1 cellular context compared by ENCODE assay signal in genomic region chr4:8439168-8439567, GRCh38.
TF ChIP-seq lines count a peak whose summit lies in the region.

No MANE protein-coding gene starts in this region.

TF ChIP-seq in IMR-90, 13 proteins besides CTCF, POLR2A, EP300 and RAD21 (continued from another document):
- TF ChIP-seq NFE2L2 (IDR thresholded peaks at IDR 0.05; ENCODE audit: low read depth, low read length) (no peak), CHD1 (IDR thresholded peaks at IDR 0.05; ENCODE audit: low read depth, low read length) (no peak), BHLHE40 (IDR thresholded peaks at IDR 0.05; ENCODE audit: low read depth, low read length) (no peak), MXI1 (IDR thresholded peaks at IDR 0.05; ENCODE audit: borderline replicate concordance, low read depth, low read length) (no peak), MAZ (IDR thresholded peaks at IDR 0.05; ENCODE audit: borderline replicate concordance, low read depth, low read length) (no peak), SMC3 (IDR thresholded peaks at IDR 0.05; ENCODE audit: low read depth, low read length) (no peak), RFX5 (IDR thresholded peaks at IDR 0.05; ENCODE audit: low read depth, low read length) (no peak), CEBPB (IDR thresholded peaks at IDR 0.05; ENCODE audit: low read depth, low read length) (no peak), FOS (IDR thresholded peaks at IDR 0.05; ENCODE audit: low read depth, low read length) (no peak), ELK1 (IDR thresholded peaks at IDR 0.05; ENCODE audit: borderline replicate concordance, low read depth, low read length) (no peak), RCOR1 (IDR thresholded peaks at IDR 0.05; ENCODE audit: insufficient replicate concordance, low read length) (no peak)
